8 cellular contexts compared by ENCODE assay signal in the genomic region with DNA sequence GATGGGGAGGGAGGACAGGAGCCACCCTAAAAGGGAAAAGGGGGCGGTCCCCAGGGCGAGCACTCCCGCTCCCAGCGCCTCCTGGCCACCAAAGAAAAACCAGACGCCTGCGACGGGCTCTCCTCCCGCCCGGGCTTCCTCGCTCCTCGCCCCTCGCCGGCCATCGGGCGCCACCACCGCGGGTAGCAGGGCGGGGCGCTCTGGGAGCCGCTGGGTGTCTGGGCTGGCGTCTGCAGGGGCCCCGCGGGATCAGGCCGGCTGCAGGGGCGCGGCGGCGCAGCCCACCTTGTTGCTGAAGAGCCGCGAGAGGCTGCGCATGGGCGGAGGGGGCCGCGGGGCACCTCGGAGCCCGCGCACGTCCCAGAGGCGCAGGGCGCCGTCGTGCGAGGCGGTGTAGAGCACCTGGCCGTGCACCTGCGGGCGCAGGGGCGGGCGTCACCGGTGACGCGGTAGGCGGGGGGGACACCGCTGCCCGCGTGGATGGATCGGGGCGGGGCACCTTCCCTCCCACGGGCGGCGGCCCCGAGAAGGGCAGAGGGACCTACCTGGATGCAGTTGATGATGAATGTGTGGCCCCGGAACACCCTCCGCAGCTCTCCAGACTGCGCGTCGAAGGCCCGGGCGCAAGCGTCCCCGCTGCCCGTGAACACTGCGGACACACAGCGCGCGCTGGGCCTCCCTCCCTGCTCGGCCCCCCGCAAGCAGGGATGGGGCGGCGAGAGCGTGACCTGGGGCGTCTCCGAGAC. TPM values are rescaled to one million over a fixed set of nuclear protein-coding genes. Genes with fewer than 3 reads are reported as not detected.
DNase-seq lines count a peak whose midpoint lies in the region; ATAC-seq and TF ChIP-seq lines count a peak whose summit lies in the region.

No MANE protein-coding gene starts in this region.

- peaks cover 27% of the 10 kb centered on the region for H3K36me3 Mint-ChIP-seq in activated B cell treated with CpG ODN at 0.5 μM for 24 hours (ENCODE audit: low read depth)

- peak overlapping the region; percentile 83 for H3K4me3 Mint-ChIP-seq in activated B cell treated with CpG ODN at 0.5 μM for 24 hours

- H3K27me3 Mint-ChIP-seq in activated B cell treated with CpG ODN at 0.5 μM for 24 hours: peaks cover 2% of the 10 kb centered on the region

- H4K20me1 ChIP-seq in smooth muscle cell (ENCODE audit: low read depth): no peaks in the 10 kb centered on the region
- H4K20me1 ChIP-seq in PC-3 (ENCODE audit: low read length): no peaks in the 10 kb centered on the region

- TF ChIP-seq CTCF in activated B cell treated with CpG ODN at 0.5 μM for 24 hours (IDR thresholded peaks at IDR 0.05) (no peak), smooth muscle cell (IDR thresholded peaks at IDR 0.05; ENCODE audit: borderline replicate concordance, insufficient read depth, poor library complexity, severe bottlenecking) (no peak), PC-3 (conservative IDR thresholded peaks at IDR 0.05; ENCODE audit: low read depth, low read length) (no peak)

- POLR2A ChIA-PET in activated B cell treated with CpG ODN at 0.5 μM for 24 hours (lab: Charles Lee) (interaction anchor here (0.8 to 1.2 kb wide), 3 partner anchors 8 to 19 kb away, joined by 3 read pairs; no protein-coding TSS in a partner anchor), PC-3 (lab: Charles Lee; ENCODE audit: unreplicated experiment) (no interaction called here)

- peak; percentile 98 for DNase-seq in H7
- peak; percentile 57 for DNase-seq in activated B cell treated with CpG ODN at 0.5 μM for 24 hours
- DNase-seq in smooth muscle cell (lab: John Stamatoyannopoulos, UW; ENCODE audit: unreplicated experiment): no peak
- DNase-seq in NOMO-1 treated with DMSO at 0.1 percent for 48 hours (lab: John Stamatoyannopoulos, UW; ENCODE audit: unreplicated experiment): no peak
- no peak for DNase-seq in PC-3

- ATAC-seq in activated B cell treated with CpG ODN at 0.5 μM for 24 hours (ENCODE audit: low read depth) (peak; percentile 78), esophagus mucosa (peak; percentile 63), HG02852 (IDR thresholded peaks at IDR 0.05; ENCODE audit: unreplicated experiment) (no peak), PC-3 (no peak), HG03196 (IDR thresholded peaks at IDR 0.05; ENCODE audit: unreplicated experiment) (no peak)

- H3K27ac Mint-ChIP-seq in activated B cell treated with CpG ODN at 0.5 μM for 24 hours: peak overlapping the region; percentile 61

- H3K9me3 ChIP-seq in smooth muscle cell (replicated peaks; ENCODE audit: low read depth) (no peaks in the 10 kb centered on the region), PC-3 (ENCODE audit: low read length) (no peaks in the 10 kb centered on the region)

- H3K4me1 ChIP-seq in smooth muscle cell (ENCODE audit: low read depth) (peaks cover 8% of the 10 kb centered on the region), PC-3 (ENCODE audit: insufficient read depth, low read length) (no peaks in the 10 kb centered on the region)

- peaks cover 26% of the 10 kb centered on the region for H3K4me1 Mint-ChIP-seq in activated B cell treated with CpG ODN at 0.5 μM for 24 hours

- intact Hi-C loops in activated B cell treated with CpG ODN at 0.5 μM for 24 hours (cut with micrococcal nuclease) (loop anchor here (1.0 to 5.0 kb wide), 5 partner anchors 13 to 251 kb away; no protein-coding TSS in a partner anchor), PC-3 (cut with micrococcal nuclease) (no loop called here)

- H3K27me3 ChIP-seq in H7 (ENCODE audit: control insufficient read depth, insufficient read depth, low read length): peaks cover 14% of the 10 kb centered on the region
- peaks cover 35% of the 10 kb centered on the region for H3K27me3 ChIP-seq in smooth muscle cell (ENCODE audit: low read depth)
- H3K27me3 ChIP-seq in PC-3 (ENCODE audit: low read length): no peaks in the 10 kb centered on the region

- no peaks in the 10 kb centered on the region for H3K79me2 ChIP-seq in smooth muscle cell (ENCODE audit: low read depth)
- no peaks in the 10 kb centered on the region for H3K79me2 ChIP-seq in PC-3 (ENCODE audit: low read length)

- H3K9me3 Mint-ChIP-seq in activated B cell treated with CpG ODN at 0.5 μM for 24 hours: no peaks in the 10 kb centered on the region

- 6% methylated on average over 71 of the region's 83 CpGs for WGBS in smooth muscle cell (ENCODE audit: low lambda C conversion rate)

- H3K4me2 ChIP-seq in smooth muscle cell (peak overlapping the region; percentile 85), PC-3 (ENCODE audit: low read length) (no peak overlapping the region)

- no peak overlapping the region for H3K27ac ChIP-seq in smooth muscle cell (ENCODE audit: low read depth)
- no peak overlapping the region for H3K27ac ChIP-seq in PC-3 (ENCODE audit: low read length)

- no TSS peak for BruUV-seq in PC-3 (replicated peaks; lab: Mats Ljungman, UMichigan)

- H3K4me3 ChIP-seq in H7 (ENCODE audit: insufficient read depth, low read depth, low read length) (peak overlapping the region; percentile 42), smooth muscle cell (peak overlapping the region; percentile 40), PC-3 (ENCODE audit: low read length) (no peak overlapping the region)

- H3K9me2 ChIP-seq in PC-3 (replicated peaks; ENCODE audit: low read length): no peaks in the 10 kb centered on the region

- H2AFZ ChIP-seq in smooth muscle cell (ENCODE audit: low read depth) (no peak overlapping the region), PC-3 (ENCODE audit: low read length) (no peak overlapping the region)

- H3F3A ChIP-seq in smooth muscle cell (ENCODE audit: low read depth): no peaks in the 10 kb centered on the region
- H3F3A ChIP-seq in PC-3 (ENCODE audit: low read length, unreplicated experiment): no peaks in the 10 kb centered on the region

- H3K9ac ChIP-seq in smooth muscle cell (ENCODE audit: low read depth) (no peak overlapping the region), PC-3 (ENCODE audit: low read length) (no peak overlapping the region)

- CTCF ChIA-PET in activated B cell treated with CpG ODN at 0.5 μM for 24 hours (lab: Charles Lee) (interaction anchor here (1.2 kb wide), 1 partner anchor 66 kb away, joined by 4 read pairs; no protein-coding TSS in a partner anchor), PC-3 (lab: Charles Lee) (no interaction called here)

- H3K36me3 ChIP-seq in H7 (replicated peaks; ENCODE audit: control insufficient read depth, insufficient read depth, low read length) (no peaks in the 10 kb centered on the region; the same call in 1 of the 2 replicates), smooth muscle cell (ENCODE audit: low read depth) (no peaks in the 10 kb centered on the region), PC-3 (ENCODE audit: low read depth, low read length) (no peaks in the 10 kb centered on the region)

RNA-seq across cellular contexts. Expression of a gene that starts 28.3 kb away (rescaled TPM):
- total RNA-seq in H7 (2014; rRNA removed; shearing (Covaris generic)): 40.6 and 40.8 TPM in 2 replicates
- total RNA-seq in activated B cell treated with CpG ODN at 0.5 μM for 24 hours (0.33 and 0.49 TPM in 2 replicates), esophagus mucosa (0.48 TPM), smooth muscle cell (1.3 and 5.6 TPM in 2 replicates), PC-3 (2014; rRNA removed) (not detected in 2 replicates)
- polyA plus RNA-seq in smooth muscle cell: 4.1 and 8.3 TPM in 2 replicates

RNA-seq across cellular contexts. Expression of a gene that starts 39.9 kb away (rescaled TPM):
- total RNA-seq in H7 (2014; rRNA removed; shearing (Covaris generic)): 22.7 and 35.3 TPM in 2 replicates
- total RNA-seq in activated B cell treated with CpG ODN at 0.5 μM for 24 hours (47.5 and 52.7 TPM in 2 replicates), esophagus mucosa (19.8 TPM), smooth muscle cell (34.7 and 36.9 TPM in 2 replicates), PC-3 (2014; rRNA removed) (40.1 and 47.0 TPM in 2 replicates)
- polyA plus RNA-seq in smooth muscle cell: 27.7 and 28.5 TPM in 2 replicates

RNA-seq across cellular contexts. Expression of a gene that starts 58.4 kb away (rescaled TPM):
- total RNA-seq in H7 (2014; rRNA removed; shearing (Covaris generic)): 1.2 and 2.2 TPM in 2 replicates
- total RNA-seq in activated B cell treated with CpG ODN at 0.5 μM for 24 hours: not detected in 2 replicates
- not detected for total RNA-seq in esophagus mucosa
- total RNA-seq in smooth muscle cell: not detected in 2 replicates
- polyA plus RNA-seq in smooth muscle cell: 0.13 and 0.19 TPM in 2 replicates
- 0.11 TPM in 1 of 2 replicates, not detected in the other for total RNA-seq in PC-3 (2014; rRNA removed)

Comparison
In these comparisons a context has a peak if more than half of its experiments do, and no peak if none do; other contexts are left out.
1. DNase-seq: peak in H7 (single experiment) and activated B cell treated with CpG ODN at 0.5 μM for 24 hours (single experiment); none in smooth muscle cell (single experiment), NOMO-1 treated with DMSO at 0.1 percent for 48 hours (single experiment) and PC-3 (single experiment).
2. ATAC-seq: peak in activated B cell treated with CpG ODN at 0.5 μM for 24 hours (single experiment) and esophagus mucosa (single experiment); none in HG02852 (single experiment), PC-3 (single experiment) and HG03196 (single experiment).